In genomic region chrX:155070975-155071693, GRCh38 we compare ENCODE assay signal across 8 cellular contexts. TPM values are rescaled to one million over a fixed set of nuclear protein-coding genes. Genes with fewer than 3 reads are reported as not detected.
A peak's percentile ranks its signal among the peaks of the same experiment; 100 is the strongest.
DNase-seq lines count a peak whose midpoint lies in the region; ATAC-seq and TF ChIP-seq lines count a peak whose summit lies in the region.

BRCC3 (plus strand) TSS chrX:155071508; CDS start chrX:155071528, 20 bp downstream.
CMC4 (minus strand) TSS chrX:155071136; CDS start chrX:155064023, 7,113 bp downstream.
MTCP1 (minus strand) TSS chrX:155071136; CDS start chrX:155066010, 5,126 bp downstream.

- H3K4me3 ChIP-seq in AG10803 (ENCODE audit: low read length) = peak within 1 kb of the TSS; percentile 75

- H3K27ac Mint-ChIP-seq in chondrocyte (ENCODE audit: unreplicated experiment) = peak within 1 kb of the TSS; percentile 92

- H3K4me3 Mint-ChIP-seq in chondrocyte (ENCODE audit: unreplicated experiment) = peak within 1 kb of the TSS; percentile 86

- H3K36me3 Mint-ChIP-seq in chondrocyte (ENCODE audit: low read depth) = peaks cover 6% of the 10 kb centered on the region

- peaks cover 12% of the 10 kb centered on the region for H3K9me3 Mint-ChIP-seq in chondrocyte (ENCODE audit: low read depth)

- TF ChIP-seq CTCF in AG10803 (conservative IDR thresholded peaks at IDR 0.05; ENCODE audit: low read length) (no peak), chondrocyte (IDR thresholded peaks at IDR 0.05) (no peak)

- DNase-seq in AG10803 (ENCODE audit: low read depth) (peak; percentile 74), NCI-H446 treated with DMSO at 0.1 percent for 48 hours (lab: John Stamatoyannopoulos, UW) (peak; percentile 81), chondrocyte (ENCODE audit: low spot score) (peak; percentile 90), kidney tubule cell (ENCODE audit: low spot score) (peak; percentile 86)
- peak; percentile 60 for DNase-seq in activated CD4-positive, alpha-beta T cell treated with anti-CD3 and anti-CD28 coated beads for 1 hour
- peak; percentile 42 to 51 for DNase-seq in stimulated activated CD4-positive, alpha-beta T cell treated with anti-CD3 and anti-CD28 coated beads, Interleukin-1b, Interleukin-23, amount 100 ng/mL, for 1 hour (ENCODE audit: low read depth in 2 of 2)

- peak; percentile 90 for ATAC-seq in GM19035 (IDR thresholded peaks at IDR 0.05; ENCODE audit: unreplicated experiment)
- peak; percentile 92 for ATAC-seq in HG03280 (IDR thresholded peaks at IDR 0.05; ENCODE audit: unreplicated experiment)

- H3K27me3 Mint-ChIP-seq in chondrocyte (ENCODE audit: low read depth) = no peaks in the 10 kb centered on the region

- peaks cover 31% of the 10 kb centered on the region for H3K4me1 Mint-ChIP-seq in chondrocyte (ENCODE audit: low read depth)

RNA-seq across cellular contexts. Expression of gene BRCC3, which starts in this region (rescaled TPM):
- 14.2 to 17.2 TPM (median 15.8 TPM) in 3 replicates for total RNA-seq in chondrocyte

RNA-seq across cellular contexts. Expression of gene CMC4, which starts in this region (rescaled TPM):
- total RNA-seq in chondrocyte = 6.7 to 8.0 TPM (median 7.7 TPM) in 3 replicates

RNA-seq across cellular contexts. Expression of gene MTCP1, which starts in this region (rescaled TPM):
- 13.5 to 20.7 TPM (median 18.6 TPM) in 3 replicates for total RNA-seq in chondrocyte

Comparison
In these comparisons a context has a peak if more than half of its experiments do, and no peak if none do; other contexts are left out.
1. Peak in every context shown above with its lines: DNase-seq, ATAC-seq and H3K4me3 ChIP-seq.